8 cellular contexts compared by ENCODE assay signal in the genomic region with DNA sequence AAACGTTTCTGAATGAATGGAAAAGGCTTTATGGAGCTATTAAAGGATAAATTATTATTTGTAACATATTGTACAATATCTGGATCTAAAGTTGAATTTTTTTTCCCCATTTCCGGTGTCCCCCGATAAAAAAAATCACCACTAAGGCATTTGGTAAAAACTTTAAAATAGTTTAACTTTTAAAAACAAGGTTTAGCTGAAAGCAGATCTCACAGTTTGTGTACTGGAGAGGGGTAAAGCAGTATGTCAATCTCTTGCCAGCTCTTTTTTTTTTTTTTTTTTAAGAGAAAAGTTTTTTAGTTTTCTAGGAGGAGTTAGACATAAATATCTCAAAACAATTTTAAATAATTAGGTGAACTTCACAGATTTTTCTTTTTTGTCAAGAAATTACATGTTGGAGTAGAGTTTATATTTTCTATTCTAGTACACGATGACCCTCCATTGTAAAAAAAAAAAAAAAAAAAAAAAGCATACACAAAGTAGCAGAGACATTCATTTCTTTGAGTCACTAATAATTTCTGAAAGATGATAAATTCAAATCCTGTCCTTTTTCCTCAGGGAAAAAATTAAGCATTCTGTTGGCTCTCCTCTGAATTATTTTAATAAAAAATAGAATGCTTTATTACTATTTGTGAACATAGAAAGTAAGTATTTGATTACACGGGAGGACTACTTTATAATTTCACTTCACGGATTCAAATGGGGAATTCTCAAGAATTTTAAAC. TPM values are rescaled to one million over a fixed set of nuclear protein-coding genes. Genes with fewer than 3 reads are reported as not detected.
A peak's percentile ranks its signal among the peaks of the same experiment; 100 is the strongest.
DNase-seq lines count a peak whose midpoint lies in the region; ATAC-seq, FAIRE-seq and TF ChIP-seq lines count a peak whose summit lies in the region.

No MANE protein-coding gene starts in this region.

- no peak for TF ChIP-seq EP300 in HepG2 (IDR thresholded peaks at IDR 0.05; ENCODE audit: low read depth in 2 of 2, low read length in 2 of 2)
- no peak for TF ChIP-seq EP300 in HepG2 (CRISPR knock-in tag; IDR thresholded peaks at IDR 0.05; ENCODE audit: borderline replicate concordance)
- no peak for TF ChIP-seq EP300 in tibial nerve (IDR thresholded peaks at IDR 0.05)

- H3K4me3 ChIP-seq in HepG2 (replicated peaks in 1 of 3; ENCODE audit: insufficient read depth in 1 of 3, low read depth in 2 of 3, low read length in 3 of 3) (peak overlapping the region; percentile 63 to 82 (median 71)), tibial nerve (peak overlapping the region; percentile 49 to 59 (median 56))

- no peak for FAIRE-seq in HepG2 (lab: Jason Lieb, UNC)
- FAIRE-seq in GM12892 (lab: Jason Lieb, UNC) = no peak

- H3K27me3 ChIP-seq in HepG2 (ENCODE audit: control insufficient read depth in 1 of 2, insufficient read depth in 2 of 2, low read length in 2 of 2) (no peaks in the 10 kb centered on the region; a peak in 1 of 5 replicates), tibial nerve (no peaks in the 10 kb centered on the region)

- in situ Hi-C loops in HepG2 (cut with HindIII; ENCODE audit: extremely low pct_ligation_motif_present, low pct_unique_long_range_greater_than_20kb) = no loop called here

- peak overlapping the region; percentile 99 for H3K27ac Mint-ChIP-seq in activated naive CD4-positive, alpha-beta T cell treated with anti-CD3 and anti-CD28 coated beads for 36 hours

- intact Hi-C loops in activated naive CD4-positive, alpha-beta T cell treated with anti-CD3 and anti-CD28 coated beads for 36 hours (cut with micrococcal nuclease) = loop anchor here (1.0 to 5.0 kb wide), 3 partner anchors 740 to 1096 kb away; a partner anchor contains a TSS
- intact Hi-C loops in HepG2 (cut with micrococcal nuclease; ENCODE audit: unreplicated experiment) = loop anchor here (10.0 kb wide), 1 partner anchor 882 kb away; a partner anchor contains a TSS

- peak overlapping the region; percentile 97 for H3K4me3 Mint-ChIP-seq in activated naive CD4-positive, alpha-beta T cell treated with anti-CD3 and anti-CD28 coated beads for 36 hours

- TF ChIP-seq CTCF in HepG2 (CRISPR knock-in tag; IDR thresholded peaks at IDR 0.05) (no peak), tibial nerve (IDR thresholded peaks at IDR 0.05) (no peak)

- POLR2A ChIA-PET in HepG2 (lab: Yijun Ruan, JAX) = interaction anchor here (0.6 to 3.6 kb wide), 4 partner anchors 14 to 577 kb away, joined by 3 to 28 read pairs (median 20); a partner anchor contains a TSS

- no peaks in the 10 kb centered on the region for H3K27me3 Mint-ChIP-seq in activated naive CD4-positive, alpha-beta T cell treated with anti-CD3 and anti-CD28 coated beads for 36 hours (ENCODE audit: low read depth)

- peaks cover 1% of the 10 kb centered on the region for H3K36me3 Mint-ChIP-seq in activated naive CD4-positive, alpha-beta T cell treated with anti-CD3 and anti-CD28 coated beads for 36 hours (ENCODE audit: low read depth)

- H3K4me1 ChIP-seq in HepG2 (ENCODE audit: insufficient read depth, low read length) = peaks cover 7% of the 10 kb centered on the region; the same call in 1 of the 2 replicates
- H3K4me1 ChIP-seq in tibial nerve = peaks cover 0 to 21% (median 14%) of the 10 kb centered on the region in 4 donors

- no peak for TF ChIP-seq RAD21 in HepG2 (CRISPR knock-in tag; IDR thresholded peaks at IDR 0.05)

- no peaks in the 10 kb centered on the region for H3K9me3 Mint-ChIP-seq in activated naive CD4-positive, alpha-beta T cell treated with anti-CD3 and anti-CD28 coated beads for 36 hours

- CTCF ChIA-PET in activated naive CD4-positive, alpha-beta T cell treated with anti-CD3 and anti-CD28 coated beads for 36 hours (lab: Charles Lee) = interaction anchor here (0.7 to 3.5 kb wide), 3 partner anchors 15 to 18 kb away, joined by 3 to 15 read pairs (median 4); no protein-coding TSS in a partner anchor
- CTCF ChIA-PET in HepG2 (lab: Yijun Ruan, JAX; ENCODE audit: low intra/inter-chr PET ratio, low total read pairs) = no interaction called here

- H3K36me3 ChIP-seq in HepG2 (replicated peaks in 1 of 2; ENCODE audit: control insufficient read depth in 1 of 2, insufficient read depth in 2 of 2, low read length in 2 of 2) (0 out of 5 replicates have a peak, but pooled peaks cover 0 to 3% of the 10 kb centered on the region in 2 experiments), tibial nerve (no peaks in the 10 kb centered on the region)

- no peak for DNase-seq in activated naive CD4-positive, alpha-beta T cell treated with anti-CD3 and anti-CD28 coated beads for 36 hours
- no peak for DNase-seq in activated naive CD4-positive, alpha-beta T cell (lab: John Stamatoyannopoulos, UW)
- DNase-seq in HepG2 (ENCODE audit: low spot score) = no peak
- DNase-seq in tibial nerve (ENCODE audit: low spot score in 2 of 2) = no peak
- no peak for DNase-seq in islet precursor cell
- no peak for DNase-seq in GM12892 (ENCODE audit: insufficient read length)

- peaks cover 11% of the 10 kb centered on the region for H3K4me1 Mint-ChIP-seq in activated naive CD4-positive, alpha-beta T cell treated with anti-CD3 and anti-CD28 coated beads for 36 hours (ENCODE audit: low read depth)

- H3K9me3 ChIP-seq in HepG2 (ENCODE audit: low read length) = no peaks in the 10 kb centered on the region
- H3K9me3 ChIP-seq in tibial nerve = no peaks in the 10 kb centered on the region

- ATAC-seq in HepG2 (no peak), GM21723 (IDR thresholded peaks at IDR 0.05; ENCODE audit: unreplicated experiment) (no peak)

- peak overlapping the region; percentile 87 for H3K9ac ChIP-seq in HepG2 (ENCODE audit: insufficient read depth, low read depth, low read length)

- peaks cover 19% of the 10 kb centered on the region for H3K79me2 ChIP-seq in HepG2 (ENCODE audit: insufficient read depth, low read length)

- TF ChIP-seq POLR2A in HepG2 (IDR thresholded peaks at IDR 0.05; ENCODE audit: insufficient read depth in 1 of 2, low read depth in 2 of 2, low read length in 2 of 2) (no peak), tibial nerve (IDR thresholded peaks at IDR 0.05) (no peak), GM12892 (IDR thresholded peaks at IDR 0.05; ENCODE audit: low read depth, low read length) (no peak)

- H3K27ac ChIP-seq in angular gyrus (ENCODE audit: low read depth, low read length) (peak overlapping the region; percentile 99), HepG2 (ENCODE audit: extremely low read length, insufficient read depth, low read length) (peak overlapping the region; percentile 96), tibial nerve (peak overlapping the region; percentile 96 to 100 (median 98))

- 17% methylated on average over 6 of the region's 6 CpGs for WGBS in HepG2 (ENCODE audit: low lambda C conversion rate)
- WGBS in tibial nerve, 2 donors = 28 to 31% methylated on average over 6 of the region's 6 CpGs

- peaks cover 19% of the 10 kb centered on the region for H4K20me1 ChIP-seq in HepG2 (ENCODE audit: insufficient read depth, low read length)

- no TSS peak for BruUV-seq in HepG2 (replicated peaks; lab: Mats Ljungman, UMichigan)

- peak overlapping the region; percentile 97 for H3K4me2 ChIP-seq in HepG2 (ENCODE audit: low read depth, low read length)

- peak overlapping the region; percentile 90 for H2AFZ ChIP-seq in HepG2 (ENCODE audit: low read length)

RNA-seq across cellular contexts. Expression of a gene that starts 1.9 kb away (rescaled TPM):
- total RNA-seq in activated naive CD4-positive, alpha-beta T cell treated with anti-CD3 and anti-CD28 coated beads for 36 hours = 10 to 100 TPM; 41.8 to 42.2 TPM
- total RNA-seq in HepG2 (2016; rRNA removed; fragmentation: Illumina TruSeq; extraction: Trizol) (22.9 and 29.8 TPM in 2 replicates), tibial nerve (100 to 1,000 TPM in 3 of 4 donors, 10 to 100 TPM in 1; 78.9 to 157 (median 123) TPM)
- total RNA-seq in HepG2 (2016; cell fraction: cytosol; rRNA removed; fragmentation: Illumina TruSeq; extraction: Trizol; ENCODE audit: low read depth) = 4.4 and 5.2 TPM in 2 replicates
- total RNA-seq in HepG2 (2016; cell fraction: insoluble cytoplasmic fraction; rRNA removed; fragmentation: Illumina TruSeq; extraction: Trizol) = 19.6 and 28.9 TPM in 2 replicates
- total RNA-seq in HepG2 (2016; cell fraction: membrane; rRNA removed; fragmentation: Illumina TruSeq; extraction: Trizol) = 8.0 and 9.4 TPM in 2 replicates
- total RNA-seq in HepG2 (2016; cell fraction: nucleus; rRNA removed; fragmentation: Illumina TruSeq; extraction: Trizol) = 16.5 and 18.0 TPM in 2 replicates
- 37.8 and 44.1 TPM in 2 replicates for polyA plus RNA-seq in HepG2 (2011; rRNA removed)
- polyA plus RNA-seq in HepG2 (2011; cell fraction: cytosol; rRNA removed) = 24.4 and 33.9 TPM in 2 replicates
- polyA plus RNA-seq in HepG2 (2011; cell fraction: nucleus; rRNA removed) = 24.5 and 27.2 TPM in 2 replicates
- 40.5 and 54.8 TPM in 2 replicates for polyA plus RNA-seq in HepG2 (2012)
- 1.5 TPM in 2 replicates for polyA plus RNA-seq in HepG2 (2016; cell fraction: cytosol; fragmentation: Illumina TruSeq; extraction: Trizol; ENCODE audit: low read depth)
- polyA plus RNA-seq in HepG2 (2016; cell fraction: insoluble cytoplasmic fraction; fragmentation: Illumina TruSeq; extraction: Trizol; ENCODE audit: low read depth) = 21.0 and 21.2 TPM in 2 replicates
- polyA plus RNA-seq in HepG2 (2016; cell fraction: membrane; fragmentation: Illumina TruSeq; extraction: Trizol; ENCODE audit: low read depth) = 3.2 and 3.9 TPM in 2 replicates
- 13.2 and 18.0 TPM in 2 replicates for polyA plus RNA-seq in HepG2 (2016; cell fraction: nucleus; fragmentation: Illumina TruSeq; extraction: Trizol; ENCODE audit: insufficient read depth, low read depth)
- 46.4 and 47.9 TPM in 2 replicates for polyA minus RNA-seq in HepG2 (2011; rRNA and poly(A)+ RNA removed; ENCODE audit: low replicate concordance)
- polyA minus RNA-seq in HepG2 (2011; cell fraction: cytosol; rRNA and poly(A)+ RNA removed) = 25.5 and 31.9 TPM in 2 replicates
- polyA minus RNA-seq in HepG2 (2011; cell fraction: nucleus; rRNA and poly(A)+ RNA removed) = 109 and 115 TPM in 2 replicates
- polyA plus RNA-seq in GM12892 (2012; ENCODE audit: missing spikeins) = 17.3 TPM
